8 cellular contexts compared by ENCODE assay signal in the genomic region with DNA sequence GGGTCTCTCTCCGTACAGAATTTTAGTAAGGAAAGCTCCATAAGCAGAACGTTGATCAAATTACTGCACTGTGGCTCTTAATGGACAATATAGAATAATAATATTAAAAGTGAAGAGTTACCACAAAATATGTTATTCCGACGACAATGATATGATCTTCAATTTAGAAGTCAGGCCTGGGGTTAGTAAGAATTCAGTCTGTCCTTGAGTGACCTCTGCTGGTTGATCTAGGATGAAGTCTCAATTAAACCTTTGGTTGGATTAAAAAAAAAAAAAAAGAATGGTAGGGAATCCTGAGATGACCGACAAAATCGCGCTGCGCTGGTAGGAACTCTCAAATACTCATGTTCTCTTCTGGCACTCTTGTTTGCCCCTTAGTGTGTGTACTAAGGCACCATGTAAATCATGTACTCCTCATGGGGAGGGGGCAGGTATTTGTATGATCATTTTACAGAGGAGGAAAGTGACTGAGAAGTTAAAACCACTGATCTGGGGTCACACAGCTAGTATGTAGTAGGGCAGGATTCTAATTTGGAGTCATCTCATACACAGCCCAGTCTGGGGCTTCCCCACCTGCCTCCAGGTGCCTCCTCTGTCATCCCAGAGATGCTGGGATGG.
A peak's percentile ranks its signal among the peaks of the same experiment; 100 is the strongest.
DNase-seq lines count a peak whose midpoint lies in the region; ATAC-seq and TF ChIP-seq lines count a peak whose summit lies in the region.

No MANE protein-coding gene starts in this region.

- no peak overlapping the region for H2AFZ ChIP-seq in DND-41 (ENCODE audit: low read depth, low read length)
- H2AFZ ChIP-seq in osteoblast (ENCODE audit: low read length) = peak overlapping the region; percentile 76

- no peaks in the 10 kb centered on the region for H4K20me1 ChIP-seq in DND-41 (ENCODE audit: insufficient read depth, low read length)
- H4K20me1 ChIP-seq in osteoblast (ENCODE audit: insufficient read depth, low read length) = no peaks in the 10 kb centered on the region

- no peak for ATAC-seq in DND-41 (ENCODE audit: insufficient read depth, low read depth)
- ATAC-seq in Panc1 = peak; percentile 74
- no peak for ATAC-seq in GM19328 (IDR thresholded peaks at IDR 0.05; ENCODE audit: unreplicated experiment)
- no peak for ATAC-seq in GM21526 (IDR thresholded peaks at IDR 0.05; ENCODE audit: low FRiP score, unreplicated experiment)

- no TSS peak for BruUV-seq in Panc1 (replicated peaks; lab: Mats Ljungman, UMichigan)

- H3K36me3 ChIP-seq in DND-41 (ENCODE audit: insufficient read depth, low read length) (no peaks in the 10 kb centered on the region), Panc1 (ENCODE audit: control insufficient read depth, insufficient read depth, low read length) (no peaks in the 10 kb centered on the region), esophagus squamous epithelium (no peaks in the 10 kb centered on the region), osteoblast (ENCODE audit: insufficient read depth, low read length) (no peaks in the 10 kb centered on the region)

- no peak overlapping the region for H3K4me2 ChIP-seq in DND-41 (ENCODE audit: insufficient read depth, low read length)
- peak overlapping the region; percentile 21 for H3K4me2 ChIP-seq in osteoblast (ENCODE audit: insufficient read depth, low read length)

- TF ChIP-seq CTCF in DND-41 (IDR thresholded peaks at IDR 0.05; ENCODE audit: borderline replicate concordance, extremely low read depth, low read length, poor library complexity, severe bottlenecking) (peak; percentile 55), Panc1 (IDR thresholded peaks at IDR 0.05) (peak; percentile 76), esophagus squamous epithelium (IDR thresholded peaks at IDR 0.05) (peak in 5 of 6 experiments; percentile 48 to 60 (median 52)), osteoblast (IDR thresholded peaks at IDR 0.05; ENCODE audit: extremely low read depth, low read depth, low read length) (peak; percentile 68)

- WGBS in esophagus squamous epithelium, 2 donors = 8 to 15% methylated on average over 8 of the region's 8 CpGs

- CTCF ChIA-PET in Panc1 (lab: Charles Lee) = no interaction called here

- intact Hi-C loops in Panc1 (cut with micrococcal nuclease; ENCODE audit: unreplicated experiment) = loop anchor here (1.0 to 5.0 kb wide), 2 partner anchors 130 to 458 kb away; no protein-coding TSS in a partner anchor
- intact Hi-C loops in esophagus squamous epithelium (cut with DNase I) = loop anchor here (5.0 kb wide), 2 partner anchors 178 to 463 kb away; no protein-coding TSS in a partner anchor

- DNase-seq in DND-41 (peak; percentile 14), Panc1 (ENCODE audit: low read depth, low spot score) (no peak), esophagus squamous epithelium (lab: John Stamatoyannopoulos, UW) (no peak), osteoblast (ENCODE audit: insufficient read length, low spot score, missing footprints) (peak; percentile 29)
- peak; percentile 47 for DNase-seq in Jurkat, Clone E6-1 (ENCODE audit: low read depth, low spot score)
- DNase-seq in stimulated activated CD4-positive, alpha-beta T cell treated with anti-CD3 and anti-CD28 coated beads, Interleukin-1b, Interleukin-23, amount 100 ng/mL, for 48 hours = no peak

- no peak overlapping the region for H3K4me3 ChIP-seq in DND-41 (ENCODE audit: low read depth in 1 of 2, low read length in 2 of 2)
- H3K4me3 ChIP-seq in Jurkat, Clone E6-1 (ENCODE audit: low read length) = no peak overlapping the region
- no peak overlapping the region for H3K4me3 ChIP-seq in Panc1 (ENCODE audit: low read depth in 2 of 2, low read length in 2 of 2)
- H3K4me3 ChIP-seq in esophagus squamous epithelium = no peak overlapping the region
- H3K4me3 ChIP-seq in osteoblast (ENCODE audit: insufficient read depth, low read length) = no peak overlapping the region

- no peaks in the 10 kb centered on the region for H3K79me2 ChIP-seq in DND-41 (ENCODE audit: insufficient read depth, low read length)
- H3K79me2 ChIP-seq in osteoblast (ENCODE audit: insufficient read depth, low read length) = no peaks in the 10 kb centered on the region

- POLR2A ChIA-PET in Panc1 (lab: Charles Lee) = no interaction called here

- H3K4me1 ChIP-seq in DND-41 (ENCODE audit: insufficient read depth, low read length) = no peaks in the 10 kb centered on the region
- H3K4me1 ChIP-seq in Panc1 (ENCODE audit: control insufficient read depth, insufficient read depth, low read length) = no peaks in the 10 kb centered on the region
- H3K4me1 ChIP-seq in esophagus squamous epithelium = peaks cover 12 to 42% (median 14%) of the 10 kb centered on the region in 3 donors
- H3K4me1 ChIP-seq in osteoblast (ENCODE audit: insufficient read depth, low read length) = peaks cover 7% of the 10 kb centered on the region

- in situ Hi-C loops in Panc1 (cut with HindIII; ENCODE audit: low pct_unique_long_range_greater_than_20kb, low sequenced_read_pairs) = no loop called here

- no peaks in the 10 kb centered on the region for H3K9me3 ChIP-seq in DND-41 (ENCODE audit: insufficient read depth, low read length, severe bottlenecking)
- H3K9me3 ChIP-seq in Panc1 (ENCODE audit: control insufficient read depth, insufficient read depth, low read depth, low read length) = no peaks in the 10 kb centered on the region
- no peaks in the 10 kb centered on the region for H3K9me3 ChIP-seq in esophagus squamous epithelium
- H3K9me3 ChIP-seq in osteoblast (ENCODE audit: low read depth, low read length) = no peaks in the 10 kb centered on the region

- no peak overlapping the region for H3K9ac ChIP-seq in DND-41 (ENCODE audit: low read depth, low read length)

- no peak for TF ChIP-seq POLR2A in esophagus squamous epithelium (IDR thresholded peaks at IDR 0.05)

- no peak overlapping the region for H3K27ac ChIP-seq in DND-41 (ENCODE audit: low read length)
- H3K27ac ChIP-seq in Panc1 (ENCODE audit: low read length) = no peak overlapping the region
- H3K27ac ChIP-seq in esophagus squamous epithelium = no peak overlapping the region
- H3K27ac ChIP-seq in osteoblast (ENCODE audit: low read depth, low read length) = no peak overlapping the region

- H3K27me3 ChIP-seq in DND-41 (ENCODE audit: insufficient read depth, low read length, poor library complexity) (peaks cover 9% of the 10 kb centered on the region), Panc1 (ENCODE audit: control insufficient read depth, insufficient read depth, low read length) (peaks cover 8% of the 10 kb centered on the region), esophagus squamous epithelium (peaks cover 0 to 7% (median 0%) of the 10 kb centered on the region in 4 donors), osteoblast (ENCODE audit: insufficient read depth, low read length) (no peaks in the 10 kb centered on the region)

Comparison
In these comparisons a context has a peak if more than half of its experiments do, and no peak if none do; other contexts are left out.
1. DNase-seq: peak in DND-41 (single experiment), Jurkat, Clone E6-1 (single experiment) and osteoblast (single experiment); none in Panc1 (single experiment), esophagus squamous epithelium (single experiment) and stimulated activated CD4-positive, alpha-beta T cell treated with anti-CD3 and anti-CD28 coated beads, Interleukin-1b, Interleukin-23, amount 100 ng/mL, for 48 hours (single experiment).
2. Peak in every context shown above with its lines, with median percentiles within 50 percentile points of each other: CTCF ChIP-seq.